Comparison of ENCODE assay signal across 13 cellular contexts in genomic region chr12:47652491-47653234, GRCh38. TPM values are rescaled to one million over a fixed set of nuclear protein-coding genes. Genes with fewer than 3 reads are reported as not detected.
DNase-seq lines count a peak whose midpoint lies in the region; ATAC-seq and TF ChIP-seq lines count a peak whose summit lies in the region.
"Had no signal": no experiment of that assay in that cellular context is flagged by ENCODE, and none has a peak within 500 bp of the region (broad histone marks: within the 10 kb centered on the region; RNA-seq: fewer than 3 reads in every experiment).

No MANE protein-coding gene starts in this region.

- H3K9ac ChIP-seq in Karpas-422 (ENCODE audit: low read length), result peak overlapping the region; percentile 31; the same call in 1 of the 2 replicates
- H3K9ac ChIP-seq in H9 (ENCODE audit: extremely low read depth, insufficient read length, low read length), result no peak overlapping the region

- no peak overlapping the region for H4K91ac ChIP-seq in H9 (ENCODE audit: insufficient read length, low read depth, low read length)

- no peak overlapping the region for H2BK20ac ChIP-seq in H9 (ENCODE audit: low read depth, low read length, poor library complexity, severe bottlenecking)

- H3K36me3 ChIP-seq in Karpas-422 (ENCODE audit: insufficient read depth, low read length) (peaks cover 7% of the 10 kb centered on the region), lower lobe of right lung (no peaks in the 10 kb centered on the region)
- H3K36me3 ChIP-seq: vagina had no signal

- H3K4ac ChIP-seq in H9 (ENCODE audit: low read depth, low read length), result no peak overlapping the region

- H3K9me3 Mint-ChIP-seq in WTC11 (no peaks in the 10 kb centered on the region), H9 (no peaks in the 10 kb centered on the region)

- H3K36me3 Mint-ChIP-seq in WTC11 (no peaks in the 10 kb centered on the region), H9 (ENCODE audit: insufficient read depth in 1 of 3, low read depth in 3 of 3) (peaks cover 0 to 1% (median 0%) of the 10 kb centered on the region in 3 experiments; a peak in 1 of 7 replicates)

- POLR2A ChIA-PET in WTC11 (lab: Charles Lee), result interaction anchor here (1.7 kb wide), 1 partner anchor 16 kb away, joined by 5 read pairs; no protein-coding TSS in a partner anchor

- TF ChIP-seq CTCF in WTC11 (IDR thresholded peaks at IDR 0.05) (no peak), lower lobe of right lung (IDR thresholded peaks at IDR 0.05) (no peak), H9 (conservative IDR thresholded peaks at IDR 0.05) (no peak)

- no peak overlapping the region for H2BK5ac ChIP-seq in H9 (ENCODE audit: insufficient read length, low read length)

- H3K14ac ChIP-seq in H9 (ENCODE audit: insufficient read depth, low read length), result no peak overlapping the region

- no peak overlapping the region for H2AK5ac ChIP-seq in H9 (ENCODE audit: insufficient read length, low read length)

- H3K4me3 Mint-ChIP-seq in WTC11 (no peak overlapping the region), H9 (no peak overlapping the region)
- H3K4me3 Mint-ChIP-seq: activated naive CD8-positive, alpha-beta T cell had no signal

- no peak overlapping the region for H4K5ac ChIP-seq in H9 (ENCODE audit: insufficient read length, low read depth, low read length)

- no CpG with 5 or more reads among the region's 4 CpGs for WGBS in H9 (ENCODE audit: extremely low coverage, insufficient read length, low lambda C conversion rate)

- CTCF ChIA-PET in WTC11 (lab: Charles Lee), result interaction anchor here (0.6 to 4.2 kb wide), 9 partner anchors 9 to 191 kb away, joined by 3 to 41 read pairs (median 4); partner anchors contain the start of gene SLC48A1

- no peak overlapping the region for H4K8ac ChIP-seq in H9 (replicated peaks; ENCODE audit: insufficient read length, low read depth, low read length)

- no peak overlapping the region for H2BK12ac ChIP-seq in H9 (ENCODE audit: insufficient read length, low read depth, low read length)

- no peak overlapping the region for H2BK120ac ChIP-seq in H9 (ENCODE audit: low read depth, low read length, poor library complexity, severe bottlenecking)

- intact Hi-C loops in lower lobe of right lung (cut with DNase I), result no loop called here

- H2BK15ac ChIP-seq in H9 (ENCODE audit: low read depth, low read length), result no peak overlapping the region

- no peak overlapping the region for H3K27ac Mint-ChIP-seq in WTC11
- no peak overlapping the region for H3K27ac Mint-ChIP-seq in H9

- H3T11ph ChIP-seq in H9 (ENCODE audit: low read length), result no peak overlapping the region

- H3K4me2 ChIP-seq in Karpas-422 (ENCODE audit: low read depth, low read length, poor library complexity, severe bottlenecking) (peak overlapping the region; percentile 47), H9 (ENCODE audit: insufficient read depth, insufficient read length, low read length) (no peak overlapping the region)

- H3K23ac ChIP-seq in H9 (ENCODE audit: insufficient read length, low read depth, low read length), result no peak overlapping the region

- H3K9me3 ChIP-seq in Karpas-422 (ENCODE audit: low read length) (no peaks in the 10 kb centered on the region), lower lobe of right lung (no peaks in the 10 kb centered on the region), H9 (ENCODE audit: control insufficient read depth, low read depth, low read length) (no peaks in the 10 kb centered on the region)
- H3K9me3 ChIP-seq: vagina had no signal

- H3K23me2 ChIP-seq in H9 (ENCODE audit: insufficient read length, low read depth, low read length, poor library complexity, severe bottlenecking), result no peaks in the 10 kb centered on the region

- H3K79me1 ChIP-seq in H9 (ENCODE audit: insufficient read depth, low read depth, low read length, poor library complexity, severe bottlenecking), result no peaks in the 10 kb centered on the region

- no peaks in the 10 kb centered on the region for H3K9me2 ChIP-seq in Karpas-422 (replicated peaks; ENCODE audit: insufficient read depth, low read length)

- peaks cover 14% of the 10 kb centered on the region for H3K4me1 Mint-ChIP-seq in WTC11
- H3K4me1 Mint-ChIP-seq in H9, result peaks cover 16 to 17% of the 10 kb centered on the region in 2 experiments; a peak in 3 of 4 replicates

- H3K27ac ChIP-seq in Karpas-422 (ENCODE audit: low read length), result peak overlapping the region; percentile 80
- peak overlapping the region; percentile 5 for H3K27ac ChIP-seq in lower lobe of right lung
- H3K27ac ChIP-seq in H9 (ENCODE audit: insufficient read length, low read depth, low read length), result no peak overlapping the region
- H3K27ac ChIP-seq: vagina had no signal

- H3K79me2 ChIP-seq in Karpas-422 (ENCODE audit: low read length) (peaks cover 12% of the 10 kb centered on the region; the same call in 1 of the 2 replicates), H9 (ENCODE audit: insufficient read depth, low read length) (no peaks in the 10 kb centered on the region)

- H4K20me1 ChIP-seq in Karpas-422 (ENCODE audit: insufficient read depth, low read depth, low read length), result no peaks in the 10 kb centered on the region
- no peaks in the 10 kb centered on the region for H4K20me1 ChIP-seq in H9 (ENCODE audit: control insufficient read depth, insufficient read depth, insufficient read length)

- H3K4me1 ChIP-seq in Karpas-422 (ENCODE audit: low read length), result peaks cover 18% of the 10 kb centered on the region
- H3K4me1 ChIP-seq in lower lobe of right lung, result peaks cover 11% of the 10 kb centered on the region
- peaks cover 6% of the 10 kb centered on the region; the same call in 1 of the 2 replicates for H3K4me1 ChIP-seq in H9 (ENCODE audit: insufficient read depth, low read length)

- H3K18ac ChIP-seq in H9 (ENCODE audit: insufficient read length, low read depth, low read length), result no peak overlapping the region

- H3K27me3 ChIP-seq in Karpas-422 (ENCODE audit: low read length) (no peaks in the 10 kb centered on the region), lower lobe of right lung (ENCODE audit: low read depth) (no peaks in the 10 kb centered on the region), H9 (ENCODE audit: insufficient read depth, low read length) (no peaks in the 10 kb centered on the region)
- H3K27me3 ChIP-seq: vagina had no signal

- H2AFZ ChIP-seq in Karpas-422 (ENCODE audit: low read length) (no peak overlapping the region), H9 (ENCODE audit: low read length) (no peak overlapping the region)

- DNase-seq in Ammon's horn (ENCODE audit: low spot score) (peak; percentile 35), Karpas-422 (peak; percentile 53), WTC11 (ENCODE audit: low spot score) (no peak), lower lobe of right lung (no peak), GDM1 (lab: John Stamatoyannopoulos, UW) (no peak), NCI-H226 (no peak), H9 (no peak), NCI-H128 (lab: John Stamatoyannopoulos, UW; ENCODE audit: unreplicated experiment) (no peak)
- DNase-seq: activated CD4-positive, alpha-beta T cell treated with anti-CD3 and anti-CD28 coated beads for 1 hour; AML-193; effector memory CD4-positive, alpha-beta T cell had no signal

- no peaks in the 10 kb centered on the region for H3K27me3 Mint-ChIP-seq in WTC11 (ENCODE audit: low read depth)
- H3K27me3 Mint-ChIP-seq in H9 (ENCODE audit: low read depth), result no peaks in the 10 kb centered on the region
- H3K27me3 Mint-ChIP-seq: activated naive CD8-positive, alpha-beta T cell had no signal

- 0 out of 2 replicates have a peak overlapping the region, but pooled peaks have one; percentile 5 for H3K4me3 ChIP-seq in Karpas-422 (ENCODE audit: low read length)
- no peak overlapping the region for H3K4me3 ChIP-seq in lower lobe of right lung
- H3K4me3 ChIP-seq: vagina had no signal

- no peak overlapping the region for H3K56ac ChIP-seq in H9 (ENCODE audit: insufficient read length, low read depth, low read length)

- ATAC-seq in WTC11 (peak; percentile 64), lower lobe of right lung (peak; percentile 54 to 69)

TF ChIP-seq in WTC11, 78 proteins besides CTCF, POLR2A, EP300 and RAD21:
- no peak for TF ChIP-seq ARID4B (CRISPR knock-in tag; IDR thresholded peaks at IDR 0.05; ENCODE audit: borderline replicate concordance)
- peak; percentile 59; the same call in 1 of the 2 replicates for TF ChIP-seq GABPB1 (CRISPR knock-in tag; IDR thresholded peaks at IDR 0.05)

RNA-seq across cellular contexts. Expression of gene RPAP3, which starts 53.2 kb away (rescaled TPM):
- 38.2 and 47.2 TPM in 2 replicates for total RNA-seq in Karpas-422 (2014; rRNA removed; shearing (Covaris generic); ENCODE audit: low replicate concordance)
- total RNA-seq in WTC11 (2021) (34.4 to 44.3 TPM (median 40.6 TPM) in 3 replicates), lower lobe of right lung (20.2 TPM), H9 (2021) (48.9 and 53.3 TPM in 2 replicates)

Comparison
In these comparisons a context has a peak if more than half of its experiments do, and no peak if none do; other contexts are left out.
1. DNase-seq: peak in Ammon's horn (single experiment) and Karpas-422 (single experiment); none in WTC11 (single experiment), lower lobe of right lung (single experiment), GDM1 (single experiment), NCI-H226 (single experiment), H9 (single experiment) and NCI-H128 (single experiment).